Comparison of ENCODE assay signal across 27 cellular contexts in the genomic region with DNA sequence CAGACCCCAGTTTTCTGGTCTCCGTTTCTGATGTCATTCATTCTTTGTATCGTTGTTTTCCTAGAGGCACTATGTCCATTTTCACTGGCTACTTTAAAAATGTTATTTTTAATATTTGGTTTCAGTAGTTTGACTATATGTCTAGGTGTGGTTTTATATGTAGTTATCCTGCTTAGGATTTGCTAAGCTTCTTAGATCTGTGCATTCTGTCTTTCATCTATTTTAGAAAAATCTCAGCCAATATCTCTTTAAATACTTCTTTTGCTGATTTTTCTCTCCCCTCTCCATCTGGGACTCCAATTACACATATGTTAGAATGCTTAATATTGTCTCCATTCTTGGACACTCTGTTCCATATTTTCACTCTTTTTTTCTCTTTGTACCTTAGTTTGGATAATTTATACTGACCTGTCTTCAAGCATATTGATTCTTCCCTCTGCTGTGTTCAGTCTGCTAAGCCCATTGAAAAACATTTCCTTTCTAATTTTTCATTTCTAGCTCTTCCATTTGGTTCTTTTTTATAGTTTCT.
"Had no signal": no experiment of that assay in that cellular context is flagged by ENCODE, and none has a peak within 500 bp of the region (broad histone marks: within the 10 kb centered on the region; RNA-seq: fewer than 3 reads in every experiment).

No MANE protein-coding gene starts in this region.

- H3K27ac ChIP-seq: stomach, suprapubic skin, testis, thoracic aorta, thyroid gland, tibial artery, tibial nerve, transverse colon, upper lobe of left lung, upper lobe of right lung, uterus, vagina had no signal

- H3K36me3 ChIP-seq: stomach, suprapubic skin, thoracic aorta, thyroid gland, tibial artery, tibial nerve, transverse colon, upper lobe of left lung, upper lobe of right lung, uterus, vagina had no signal

- H3K27me3 ChIP-seq: stomach, suprapubic skin, testis, thyroid gland, tibial nerve, transverse colon, upper lobe of left lung, upper lobe of right lung, uterus, vagina had no signal

- DNase-seq: stimulated activated CD4-positive, alpha-beta T cell treated with anti-CD3 and anti-CD28 coated beads, Interleukin-2, amount 100 ng/mL, for 48 hours; stimulated activated CD4-positive, alpha-beta T cell treated with anti-CD3 and anti-CD28 coated beads, Interleukin-4, amount 100 ng/mL, for 1 hour; stimulated activated CD4-positive, alpha-beta T cell treated with anti-CD3 and anti-CD28 coated beads, Interleukin-4, amount 100 ng/mL, for 24 hours; stimulated activated CD4-positive, alpha-beta T cell treated with anti-CD3 and anti-CD28 coated beads, Interleukin-4, amount 100 ng/mL, for 4 hours; stimulated activated CD8-positive, alpha-beta memory T cell treated with anti-CD3 and anti-CD28 coated beads, Interleukin-4, amount 100 ng/mL, for 48 hours; stimulated activated naive B cell treated with anti-CD40 and anti-IgM and Interleukin-4, amounts not matched to agents 10 μg/mL and 1 μg/mL and 100 μg/mL, for 72 hours; stimulated activated naive CD4-positive, alpha-beta T cell; stimulated activated naive CD4-positive, alpha-beta T cell treated with Interleukin-2 at 50 U/mL for 16 hours; stimulated activated naive CD8-positive, alpha-beta T cell treated with anti-CD3 and anti-CD28 coated beads, Interleukin-15, amount 100 ng/mL, for 72 hours; stimulated activated naive CD8-positive, alpha-beta T cell treated with anti-CD3 and anti-CD28 coated beads, Interleukin-15, Interleukin-2, amounts not matched to agents 100 U/mL and 50 U/mL, for 24 hours; stomach; substantia nigra; testis; thyroid gland; tibial artery; transverse colon; trophoblast cell; upper lobe of left lung; upper lobe of right lung; uterus had no signal

- H3K4me3 ChIP-seq: stomach, suprapubic skin, testis, thoracic aorta, thyroid gland, tibial artery, tibial nerve, transverse colon, upper lobe of left lung, upper lobe of right lung, uterus, vagina had no signal

- H3K4me1 ChIP-seq: stomach, suprapubic skin, testis, thyroid gland, tibial artery, tibial nerve, transverse colon, upper lobe of left lung, upper lobe of right lung, uterus, vagina had no signal

- H3K9me3 ChIP-seq: stomach, suprapubic skin, testis, thoracic aorta, thyroid gland, tibial artery, tibial nerve, transverse colon, upper lobe of left lung, upper lobe of right lung, uterus, vagina had no signal

- FAIRE-seq: urothelium cell line had no signal

- ATAC-seq: stimulated activated effector memory CD8-positive, alpha-beta T cell treated with anti-CD3 and anti-CD28 coated beads, Interleukin-12 subunit alpha, Interleukin-12 subunit beta, amount 100 ng/mL, for 72 hours; stimulated activated memory B cell treated with anti-CD40 and anti-IgM and Interleukin-4, amounts not matched to agents 10 μg/mL and 1 μg/mL and 100 μg/mL, for 72 hours; stimulated activated naive B cell treated with anti-CD40 and anti-IgM and Interleukin-4, amounts not matched to agents 10 μg/mL and 1 μg/mL and 100 μg/mL, for 72 hours; stimulated activated naive CD8-positive, alpha-beta T cell treated with anti-CD3 and anti-CD28 coated beads, Interleukin-15, amount 100 ng/mL, for 72 hours; stimulated activated naive CD8-positive, alpha-beta T cell treated with anti-CD3 and anti-CD28 coated beads, Interleukin-15, Interleukin-2, amounts not matched to agents 100 U/mL and 50 U/mL, for 24 hours; upper lobe of right lung had no signal
